ENCODE assay signal across 8 cellular contexts in the genomic region with DNA sequence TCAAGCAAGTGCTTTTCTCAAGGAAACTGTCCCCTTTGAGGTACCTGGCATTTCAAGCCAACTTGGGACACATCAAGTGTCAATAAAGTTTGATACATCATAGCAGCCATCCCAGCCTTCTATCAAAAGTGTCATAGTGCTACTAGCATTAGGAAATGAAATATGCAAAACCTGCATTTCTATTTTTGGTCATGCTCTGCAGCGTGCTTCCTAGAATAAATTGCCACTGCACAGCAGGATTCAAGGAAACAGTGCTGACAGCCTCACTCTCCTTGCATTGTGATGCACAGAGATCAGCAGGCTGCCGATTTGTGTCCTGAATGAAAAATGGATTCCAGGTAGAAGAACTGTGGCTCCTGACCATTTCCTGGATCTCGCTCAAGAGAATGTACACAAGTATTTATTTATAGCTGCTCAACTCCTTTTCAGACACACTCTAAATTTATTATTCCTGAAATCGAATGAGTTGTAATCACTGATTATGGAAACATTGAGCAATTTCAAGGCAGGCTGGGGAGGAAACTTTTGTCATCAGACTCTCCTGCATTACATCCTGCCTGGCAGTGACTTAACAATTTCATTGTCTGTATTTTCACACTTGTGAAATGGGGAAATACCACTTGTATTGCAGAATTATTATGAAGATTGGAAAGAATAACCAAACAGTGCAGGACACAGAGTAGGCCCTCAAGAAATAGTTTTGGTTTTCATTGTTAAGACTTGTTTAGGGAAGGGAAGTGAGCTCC.
A peak's percentile ranks its signal among the peaks of the same experiment; 100 is the strongest.
DNase-seq lines count a peak whose midpoint lies in the region; ATAC-seq, FAIRE-seq and TF ChIP-seq lines count a peak whose summit lies in the region.

No MANE protein-coding gene starts in this region.

- H3K36me3 Mint-ChIP-seq in endodermal cell (ENCODE audit: low read depth), result peaks cover 5% of the 10 kb centered on the region

- no peak for TF ChIP-seq CTCF in endodermal cell (conservative IDR thresholded peaks at IDR 0.05)

- H3K4me1 ChIP-seq in endodermal cell (ENCODE audit: control insufficient read depth, insufficient read depth, low read length) (no peaks in the 10 kb centered on the region), small intestine (ENCODE audit: control insufficient read depth in 2 of 2, insufficient read depth in 1 of 2, low read depth in 1 of 2, low read length in 1 of 2) (peaks cover 0 to 2% of the 10 kb centered on the region in 2 donors)

- H3K36me3 ChIP-seq in endodermal cell (ENCODE audit: control insufficient read depth, insufficient read depth, low read length) (no peaks in the 10 kb centered on the region), small intestine (ENCODE audit: control insufficient read depth in 2 of 2, insufficient read depth in 2 of 2, low read length in 2 of 2) (no peaks in the 10 kb centered on the region)

- H3K27ac ChIP-seq in endodermal cell (ENCODE audit: low read depth, low read length) (peak overlapping the region; percentile 77), small intestine (ENCODE audit: low read depth in 1 of 2, low read length in 1 of 2) (peak overlapping the region in 1 of 2 donors; percentile 49)

- H3K27me3 Mint-ChIP-seq in endodermal cell (ENCODE audit: insufficient read depth), result no peaks in the 10 kb centered on the region

- FAIRE-seq in small intestine (lab: Jason Lieb, UNC), result no peak

- peaks cover 36% of the 10 kb centered on the region for H3K9me3 ChIP-seq in endodermal cell (ENCODE audit: control insufficient read depth, low read length)
- H3K9me3 ChIP-seq in small intestine (ENCODE audit: control insufficient read depth, low read depth), result no peaks in the 10 kb centered on the region

- H3K27me3 ChIP-seq in endodermal cell (ENCODE audit: control insufficient read depth, insufficient read depth, low read length, poor library complexity, severe bottlenecking), result no peaks in the 10 kb centered on the region
- no peaks in the 10 kb centered on the region for H3K27me3 ChIP-seq in small intestine (ENCODE audit: control insufficient read depth in 2 of 2, insufficient read depth in 2 of 2, low read length in 2 of 2)

- H3K27ac Mint-ChIP-seq in endodermal cell, result peak overlapping the region; percentile 85

- 33 to 56% methylated on average over 3 to 4 of the region's 4 CpGs for WGBS in endodermal cell (ENCODE audit: insufficient coverage in 1 of 2, insufficient read length in 1 of 2), 2 experiments
- WGBS in small intestine, 3 donors, result 36 to 58% (median 52%) methylated on average over 4 of the region's 4 CpGs

- H3K4me3 ChIP-seq in endodermal cell (ENCODE audit: low read length), result no peak overlapping the region
- H3K4me3 ChIP-seq in small intestine (ENCODE audit: low read depth in 1 of 2, low read length in 2 of 2), result no peak overlapping the region

- ATAC-seq in GM21526 (IDR thresholded peaks at IDR 0.05; ENCODE audit: low FRiP score, unreplicated experiment), result peak; percentile 17

- peak; percentile 89 for DNase-seq in NOMO-1 treated with DMSO at 0.1 percent for 48 hours (lab: John Stamatoyannopoulos, UW; ENCODE audit: unreplicated experiment)
- peak; percentile 75 for DNase-seq in endodermal cell
- peak; percentile 29 for DNase-seq in pons (ENCODE audit: low spot score)
- no peak for DNase-seq in NCI-H524 (lab: John Stamatoyannopoulos, UW)
- DNase-seq in activated CD4-positive, CD25-positive, alpha-beta regulatory T cell treated with anti-CD3 and anti-CD28 coated beads, Interleukin-2, amount 50 U/mL, for 72 hours, result no peak
- DNase-seq in stimulated activated CD4-positive, alpha-beta T cell treated with anti-CD3 and anti-CD28 coated beads, Interleukin-15, amount 100 ng/mL, for 24 hours, result no peak
- no peak for DNase-seq in small intestine

- H3K4me3 Mint-ChIP-seq in endodermal cell, result no peak overlapping the region

- H3K4me1 Mint-ChIP-seq in endodermal cell, result peaks cover 25% of the 10 kb centered on the region

- no peak overlapping the region for H3K9ac ChIP-seq in endodermal cell (ENCODE audit: extremely low read depth, low read length, poor library complexity, severe bottlenecking)

- H3K9me3 Mint-ChIP-seq in endodermal cell, result peaks cover 36% of the 10 kb centered on the region

Comparison
In these comparisons a context has a peak if more than half of its experiments do, and no peak if none do; other contexts are left out.
1. DNase-seq: peak in NOMO-1 treated with DMSO at 0.1 percent for 48 hours (single experiment), endodermal cell (single experiment) and pons (single experiment); none in NCI-H524 (0 of 2), activated CD4-positive, CD25-positive, alpha-beta regulatory T cell treated with anti-CD3 and anti-CD28 coated beads, Interleukin-2, amount 50 U/mL, for 72 hours (single experiment), stimulated activated CD4-positive, alpha-beta T cell treated with anti-CD3 and anti-CD28 coated beads, Interleukin-15, amount 100 ng/mL, for 24 hours (single experiment) and small intestine (single experiment).